Comparison of ENCODE assay signal across 34 cellular contexts in the genomic region with DNA sequence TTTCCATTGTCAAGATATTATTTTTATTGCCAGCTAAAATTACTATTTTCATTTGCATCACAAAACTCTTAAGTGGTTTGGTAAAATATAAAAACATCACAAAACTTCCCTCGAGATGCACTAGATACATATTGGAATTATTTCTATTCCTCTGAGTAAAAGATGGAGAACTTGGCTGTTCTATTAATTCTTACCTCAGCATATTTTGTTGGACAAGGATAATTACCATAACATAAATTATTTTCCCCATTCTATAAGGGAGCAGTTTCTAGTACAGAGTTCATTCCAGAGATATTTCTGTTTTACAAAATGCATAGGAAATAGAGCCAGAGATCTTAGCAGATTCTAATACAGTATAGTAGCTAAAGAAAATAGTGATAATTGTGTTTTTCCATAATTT. TPM values are rescaled to one million over a fixed set of nuclear protein-coding genes. Genes with fewer than 3 reads are reported as not detected.
"Had no signal": no experiment of that assay in that cellular context is flagged by ENCODE, and none has a peak within 500 bp of the region (broad histone marks: within the 10 kb centered on the region; RNA-seq: fewer than 3 reads in every experiment).

No MANE protein-coding gene starts in this region.

- DNase-seq: activated B cell treated with CpG ODN at 0.5 μM for 24 hours; activated CD4-positive, alpha-beta memory T cell treated with anti-CD3 and anti-CD28 coated beads for 36 hours; activated CD4-positive, alpha-beta T cell treated with anti-CD3 and anti-CD28 coated beads for 4 hours; activated CD4-positive, alpha-beta T cell treated with anti-CD3 and anti-CD28 coated beads, Interleukin-2, amount 10 ng/mL, durations not matched to agents 24 days and 14 days; activated CD4-positive, alpha-beta T cell treated with anti-CD3 and anti-CD28 coated beads, Interleukin-2, amount 50 U/mL, for 1 hour; activated CD4-positive, alpha-beta T cell treated with anti-CD3 and anti-CD28 coated beads, Interleukin-2, amount 50 U/mL, for 4 hours; activated CD4-positive, CD25-positive, alpha-beta regulatory T cell treated with anti-CD3 and anti-CD28 coated beads, Interleukin-2, amount 50 U/mL, for 72 hours; activated CD8-positive, alpha-beta memory T cell treated with anti-CD3 and anti-CD28 coated beads, Interleukin-2, amount 50 U/mL, for 4 hours; activated CD8-positive, alpha-beta T cell treated with anti-CD3 and anti-CD28 coated beads for 36 hours; activated effector memory CD4-positive, alpha-beta T cell treated with anti-CD3 and anti-CD28 coated beads, Interleukin-2, amount 50 U/mL, for 16 hours; activated gamma-delta T cell treated with Interleukin-2 at 50 U/mL for 16 hours; activated naive CD4-positive, alpha-beta T cell; activated naive CD4-positive, alpha-beta T cell treated with anti-CD3 and anti-CD28 coated beads for 36 hours; activated naive CD4-positive, alpha-beta T cell treated with anti-CD3 and anti-CD28 coated beads, Interleukin-2, amount 50 U/mL, for 16 hours; activated naive CD8-positive, alpha-beta T cell treated with anti-CD3 and anti-CD28 coated beads for 36 hours; activated T-cell treated with anti-CD3 and anti-CD28 coated beads for 4 hours; activated T-cell treated with anti-CD3 and anti-CD28 coated beads, Interleukin-2, amount 50 U/mL, for 1 hour; activated T-cell treated with anti-CD3 and anti-CD28 coated beads, Interleukin-2, amount 50 U/mL, for 4 hours; activated T-cell treated with anti-CD3 and anti-CD28 coated beads, Interleukin-2, amount 50 U/mL, for 72 hours; amygdala; anterior cingulate cortex; caudate nucleus; cerebellar nuclear complex; T-helper 1 cell; T-helper 2 cell; T-helper 9 cell had no signal

- H3K9me3 ChIP-seq: ascending aorta had no signal

- H3K4me3 ChIP-seq: ascending aorta, cardiac muscle cell had no signal

- H3K27me3 ChIP-seq: ascending aorta, cardiac muscle cell had no signal

- H3K27ac ChIP-seq: ascending aorta, cardiac muscle cell, VCaP had no signal

- H3K36me3 ChIP-seq: ascending aorta, cardiac muscle cell had no signal

- ATAC-seq: activated CD8-positive, alpha-beta T cell treated with anti-CD3 and anti-CD28 coated beads for 36 hours; activated naive CD4-positive, alpha-beta T cell treated with anti-CD3 and anti-CD28 coated beads, Interleukin-2, amount 50 U/mL, for 72 hours; activated T-cell treated with anti-CD3 and anti-CD28 coated beads, Interleukin-2, amount 50 U/mL, for 4 hours; activated T-cell treated with anti-CD3 and anti-CD28 coated beads, Interleukin-2, amount 50 U/mL, for 72 hours; activated T-helper 17 cell treated with anti-CD3 and anti-CD28 coated beads, Interleukin-2, amount 50 U/mL, for 72 hours had no signal

- FAIRE-seq: bronchial epithelial cell, TTC549 had no signal

- H3K4me1 ChIP-seq: ascending aorta had no signal

RNA-seq across cellular contexts. Expression of a gene that starts 42.6 kb away (rescaled TPM):
- total RNA-seq: activated B cell treated with CpG ODN at 0.5 μM for 24 hours; activated CD4-positive, alpha-beta T cell treated with anti-CD3 and anti-CD28 coated beads, Interleukin-2, amount 10 ng/mL, durations not matched to agents 24 days and 14 days; activated CD8-positive, alpha-beta T cell treated with anti-CD3 and anti-CD28 coated beads for 36 hours; activated naive CD4-positive, alpha-beta T cell treated with anti-CD3 and anti-CD28 coated beads for 36 hours; activated naive CD4-positive, alpha-beta T cell treated with anti-CD3 and anti-CD28 coated beads, Interleukin-2, amount 50 U/mL, for 72 hours; activated naive CD8-positive, alpha-beta T cell treated with anti-CD3 and anti-CD28 coated beads for 36 hours; activated T-cell treated with anti-CD3 and anti-CD28 coated beads, Interleukin-2, amount 50 U/mL, for 72 hours; activated T-helper 1 cell treated with anti-CD3 and anti-CD28 coated beads, Interleukin-12 subunit alpha, Interleukin-12 subunit beta, Interleukin-2, Interleukin-4 antibody, amounts not matched to agents 30 ng/mL and 10 ng/mL and 1 ng/mL, durations not matched to agents 14 hours and 24 hours and 36 hours; activated T-helper 17 cell treated with anti-CD3 and anti-CD28 coated beads, Interleukin-2, amount 50 U/mL, for 72 hours; ascending aorta; cardiac muscle cell had no signal
- polyA plus RNA-seq: cardiac muscle cell had no signal
